9 cellular contexts compared by ENCODE assay signal in genomic region chr6:34462561-34462971, GRCh38. TPM values are rescaled to one million over a fixed set of nuclear protein-coding genes. Genes with fewer than 3 reads are reported as not detected.
DNase-seq lines count a peak whose midpoint lies in the region; ATAC-seq and TF ChIP-seq lines count a peak whose summit lies in the region.
"Had no signal": no experiment of that assay in that cellular context is flagged by ENCODE, and none has a peak within 500 bp of the region (broad histone marks: within the 10 kb centered on the region; RNA-seq: fewer than 3 reads in every experiment).

No MANE protein-coding gene starts in this region.

- H3K4me3 ChIP-seq in SJCRH30 (0 out of 2 replicates have a peak overlapping the region, but pooled peaks have one; percentile 5), hepatocyte (no peak overlapping the region), sigmoid colon (no peak overlapping the region)

- H3K9me2 ChIP-seq in hepatocyte (replicated peaks; ENCODE audit: insufficient read depth): no peaks in the 10 kb centered on the region

- POLR2A ChIA-PET in GM10248 (lab: Yijun Ruan, JAX): interaction anchor here (0.6 kb wide), 1 partner anchor 314 kb away, joined by 5 read pairs; no protein-coding TSS in a partner anchor

- no peak for ATAC-seq in GM19452 (IDR thresholded peaks at IDR 0.05; ENCODE audit: unreplicated experiment)

- H3K27me3 ChIP-seq in SJCRH30 (no peaks in the 10 kb centered on the region), hepatocyte (peaks cover 14% of the 10 kb centered on the region), sigmoid colon (peaks cover 19 to 38% (median 19%) of the 10 kb centered on the region in 3 donors)

- H2AFZ ChIP-seq in hepatocyte: no peak overlapping the region

- H3K27ac ChIP-seq in SJCRH30 (no peak overlapping the region), hepatocyte (no peak overlapping the region), sigmoid colon (no peak overlapping the region)

- DNase-seq in AG08395 (ENCODE audit: low spot score) (peak; percentile 35), HT1080 (ENCODE audit: low read depth) (peak; percentile 8), SJCRH30 (peak; percentile 61 to 73), hepatocyte (ENCODE audit: low spot score) (peak; percentile 34), GM10248 (ENCODE audit: extremely low spot score) (no peak), sigmoid colon (no peak)
- no peak for DNase-seq in stimulated activated CD4-positive, alpha-beta T cell treated with anti-CD3 and anti-CD28 coated beads, Interleukin-15, amount 100 ng/mL, for 24 hours
- DNase-seq: activated CD4-positive, alpha-beta T cell treated with anti-CD3 and anti-CD28 coated beads for 4 hours had no signal

- no peaks in the 10 kb centered on the region for H3K79me2 ChIP-seq in hepatocyte

- H3K4me2 ChIP-seq in hepatocyte: no peak overlapping the region

- no peaks in the 10 kb centered on the region for H3K4me1 ChIP-seq in SJCRH30
- H3K4me1 ChIP-seq in hepatocyte (ENCODE audit: insufficient read depth): peaks cover 4% of the 10 kb centered on the region
- H3K4me1 ChIP-seq in sigmoid colon: peaks cover 0 to 15% (median 13%) of the 10 kb centered on the region in 4 donors

- 17% methylated on average over 6 of the region's 6 CpGs for WGBS in hepatocyte (ENCODE audit: low lambda C conversion rate, missing lambda C conversion rate)
- WGBS in sigmoid colon, 2 donors: 11 to 43% methylated on average over 6 of the region's 6 CpGs

- no peaks in the 10 kb centered on the region for H4K20me1 ChIP-seq in hepatocyte (ENCODE audit: insufficient read depth, poor library complexity, severe bottlenecking)

- no peaks in the 10 kb centered on the region for H3K9me3 ChIP-seq in SJCRH30 (replicated peaks)
- no peaks in the 10 kb centered on the region for H3K9me3 ChIP-seq in hepatocyte (ENCODE audit: low read depth)
- no peaks in the 10 kb centered on the region for H3K9me3 ChIP-seq in sigmoid colon

- TF ChIP-seq EP300 in sigmoid colon (IDR thresholded peaks at IDR 0.05): no peak

- no peaks in the 10 kb centered on the region for H3K36me3 ChIP-seq in SJCRH30
- no peaks in the 10 kb centered on the region for H3K36me3 ChIP-seq in hepatocyte (replicated peaks; ENCODE audit: insufficient read depth, low read depth)
- no peaks in the 10 kb centered on the region for H3K36me3 ChIP-seq in sigmoid colon

- intact Hi-C loops in sigmoid colon (cut with DNase I): no loop called here

- no peak for TF ChIP-seq CTCF in hepatocyte (IDR thresholded peaks at IDR 0.05; ENCODE audit: poor library complexity)
- TF ChIP-seq CTCF in GM10248 (IDR thresholded peaks at IDR 0.05; ENCODE audit: control extremely low read depth, extremely low read depth, low read depth, missing control alignments): no peak
- no peak for TF ChIP-seq CTCF in sigmoid colon (IDR thresholded peaks at IDR 0.05)

- CTCF ChIA-PET in GM10248 (lab: Yijun Ruan, JAX): interaction anchor here (1.2 to 1.9 kb wide), 2 partner anchors 13 to 678 kb away, joined by 5 read pairs; no protein-coding TSS in a partner anchor

- no peak for TF ChIP-seq POLR2A in sigmoid colon (IDR thresholded peaks at IDR 0.05)

RNA-seq across cellular contexts. Expression of gene PACSIN1, which starts 3.3 kb away (rescaled TPM):
- total RNA-seq in HT1080 (2014; rRNA removed; shearing (Covaris generic)): not detected in 2 replicates
- polyA plus RNA-seq in HT1080 (2015; cell fraction: cytosol; rRNA removed): 0.01 and 0.06 TPM in 2 replicates
- polyA plus RNA-seq in HT1080 (2015; cell fraction: nucleus; rRNA removed): 0.02 TPM in 1 of 2 replicates, not detected in the other
- total RNA-seq in SJCRH30 (2014; rRNA removed; shearing (Covaris generic)): not detected in 2 replicates
- total RNA-seq in hepatocyte (0.37 TPM in 1 of 2 replicates, not detected in the other), sigmoid colon (1 to 10 TPM in 1 of 4 donors, under 1 TPM in 3; 0.36 to 1.9 (median 0.59) TPM)
- polyA plus RNA-seq in hepatocyte (0.05 and 0.33 TPM in 2 replicates), sigmoid colon (under 1 TPM in 1 of 3 donors, not detected in 2; 0.89 TPM)

RNA-seq across cellular contexts. Expression of gene RPS10, which starts 36.7 kb away (rescaled TPM):
- total RNA-seq in HT1080 (2014; rRNA removed; shearing (Covaris generic)): 1,808 and 3,039 TPM in 2 replicates
- 4,132 and 4,778 TPM in 2 replicates for polyA plus RNA-seq in HT1080 (2015; cell fraction: cytosol; rRNA removed)
- polyA plus RNA-seq in HT1080 (2015; cell fraction: nucleus; rRNA removed): 1,345 and 1,445 TPM in 2 replicates
- 2,129 and 2,719 TPM in 2 replicates for total RNA-seq in SJCRH30 (2014; rRNA removed; shearing (Covaris generic))
- total RNA-seq in hepatocyte: 1,824 and 2,302 TPM in 2 replicates
- polyA plus RNA-seq in hepatocyte: 518 and 544 TPM in 2 replicates
- 1,000 to 10,000 TPM; 2,556 to 7,534 (median 4,475) TPM for total RNA-seq in sigmoid colon
- 1,000 to 10,000 TPM; 2,796 to 4,045 (median 3,510) TPM for polyA plus RNA-seq in sigmoid colon

Comparison
In these comparisons a context has a peak if more than half of its experiments do, and no peak if none do; other contexts are left out.
1. DNase-seq: peak in AG08395 (single experiment), HT1080 (single experiment), SJCRH30 (2 of 2) and hepatocyte (single experiment); none in GM10248 (single experiment), stimulated activated CD4-positive, alpha-beta T cell treated with anti-CD3 and anti-CD28 coated beads, Interleukin-15, amount 100 ng/mL, for 24 hours (single experiment) and sigmoid colon (single experiment).